ENCODE assay signal across 8 cellular contexts in genomic region chr7:66920256-66920655, GRCh38. TPM values are rescaled to one million over a fixed set of nuclear protein-coding genes. Genes with fewer than 3 reads are reported as not detected.
A peak's percentile ranks its signal among the peaks of the same experiment; 100 is the strongest.
DNase-seq lines count a peak whose midpoint lies in the region; ATAC-seq and TF ChIP-seq lines count a peak whose summit lies in the region.

No MANE protein-coding gene starts in this region.

- peak overlapping the region; percentile 89 for H3K27ac Mint-ChIP-seq in Caco-2 (ENCODE audit: unreplicated experiment)

- H3K9me3 ChIP-seq in Caco-2 (no peaks in the 10 kb centered on the region), ectodermal cell (ENCODE audit: control insufficient read depth, low read length) (no peaks in the 10 kb centered on the region), ovary (no peaks in the 10 kb centered on the region)

- POLR2A ChIA-PET in Caco-2 (lab: Charles Lee), result interaction anchor here (1.0 to 1.8 kb wide), 2 partner anchors 75 kb away, joined by 9 to 13 read pairs; partner anchors contain the start of gene SBDS

- ATAC-seq in HG02610 (IDR thresholded peaks at IDR 0.05; ENCODE audit: unreplicated experiment) (no peak), foreskin keratinocyte (no peak)

- H3K36me3 ChIP-seq in Caco-2 (ENCODE audit: control insufficient read depth, insufficient read depth, low read length) (peaks cover 2% of the 10 kb centered on the region; the same call in 1 of the 2 replicates), ectodermal cell (ENCODE audit: control insufficient read depth, insufficient read depth, low read length) (no peaks in the 10 kb centered on the region), ovary (no peaks in the 10 kb centered on the region)

- H3K4me1 ChIP-seq in Caco-2, result peaks cover 7% of the 10 kb centered on the region; the same call in 1 of the 2 replicates
- peaks cover 7% of the 10 kb centered on the region for H3K4me1 ChIP-seq in ectodermal cell (ENCODE audit: control insufficient read depth, insufficient read depth, low read length)
- peaks cover 10% of the 10 kb centered on the region for H3K4me1 ChIP-seq in ovary (ENCODE audit: insufficient read depth)
- peaks cover 3% of the 10 kb centered on the region for H3K4me1 ChIP-seq in foreskin keratinocyte

- no TSS peak for BruUV-seq in Caco-2 (replicated peaks; lab: Mats Ljungman, UMichigan)

- TF ChIP-seq CTCF in Caco-2 (IDR thresholded peaks at IDR 0.05; ENCODE audit: insufficient read depth in 1 of 2, low read depth in 1 of 2, low read length in 1 of 2, severe bottlenecking in 1 of 2, unreplicated experiment in 1 of 2) (no peak), ovary (IDR thresholded peaks at IDR 0.05) (no peak), foreskin keratinocyte (conservative IDR thresholded peaks at IDR 0.05) (no peak)

- H3K4me3 Mint-ChIP-seq in Caco-2 (ENCODE audit: unreplicated experiment), result peak overlapping the region; percentile 95

- peak overlapping the region; percentile 87 for H3K4me3 ChIP-seq in Caco-2 (ENCODE audit: low read depth, low read length)
- peak overlapping the region; percentile 97 for H3K4me3 ChIP-seq in ectodermal cell (ENCODE audit: insufficient read depth, low read depth, low read length)
- peak overlapping the region; percentile 77 for H3K4me3 ChIP-seq in ovary

- DNase-seq in Caco-2, result no peak
- DNase-seq in NAMALWA (ENCODE audit: low spot score), result peak; percentile 57
- DNase-seq in ovary, result no peak
- DNase-seq in iPS-NIHi7 (ENCODE audit: extremely low spot score), result no peak
- no peak for DNase-seq in AG08396 (ENCODE audit: low spot score)
- no peak for DNase-seq in foreskin keratinocyte

- H3K27ac ChIP-seq in ectodermal cell (ENCODE audit: insufficient read depth, low read depth, low read length, poor library complexity, severe bottlenecking) (no peak overlapping the region), ovary (peak overlapping the region in 1 of 2 donors; percentile 52), foreskin keratinocyte (no peak overlapping the region)

- peaks cover 19% of the 10 kb centered on the region for H3K36me3 Mint-ChIP-seq in Caco-2 (ENCODE audit: insufficient read depth, unreplicated experiment)

- H3K27me3 ChIP-seq in Caco-2 (replicated peaks; ENCODE audit: control insufficient read depth, insufficient read depth, low read length) (no peaks in the 10 kb centered on the region), ectodermal cell (ENCODE audit: control insufficient read depth, insufficient read depth, low read length, poor library complexity, severe bottlenecking) (peaks cover 5% of the 10 kb centered on the region), ovary (no peaks in the 10 kb centered on the region), foreskin keratinocyte (no peaks in the 10 kb centered on the region)

- H3K9me3 Mint-ChIP-seq in Caco-2 (ENCODE audit: unreplicated experiment), result no peaks in the 10 kb centered on the region

- H3K4me1 Mint-ChIP-seq in Caco-2 (ENCODE audit: low read depth, unreplicated experiment), result peaks cover 7% of the 10 kb centered on the region

- intact Hi-C loops in Caco-2 (cut with micrococcal nuclease; ENCODE audit: unreplicated experiment) (no loop called here), ovary (cut with DNase I) (no loop called here)

- CTCF ChIA-PET in Caco-2 (lab: Charles Lee), result interaction anchor here (0.6 kb wide), 1 partner anchor 851 kb away, joined by 4 read pairs; no protein-coding TSS in a partner anchor

- no peak for TF ChIP-seq POLR2A in ovary (IDR thresholded peaks at IDR 0.05)

- 91 to 96% methylated on average over 3 of the region's 3 CpGs for WGBS in ectodermal cell, 2 experiments
- WGBS in ovary, 3 donors, result 67 to 81% (median 72%) methylated on average over 3 of the region's 3 CpGs

- no peak for TF ChIP-seq EP300 in ovary (IDR thresholded peaks at IDR 0.05)

- no peaks in the 10 kb centered on the region for H3K27me3 Mint-ChIP-seq in Caco-2 (ENCODE audit: insufficient read depth, unreplicated experiment)

RNA-seq across cellular contexts. Expression of gene TMEM248, which starts 0.8 kb away (rescaled TPM):
- total RNA-seq in Caco-2 (2022), result 98.0 and 99.7 TPM in 2 replicates
- polyA plus RNA-seq in ectodermal cell (2013, experiment 1 of 4), result 80.2 TPM
- polyA plus RNA-seq in ectodermal cell (2013, experiment 2 of 4), result 71.3 TPM
- 43.1 TPM for polyA plus RNA-seq in ectodermal cell (2013, experiment 3 of 4)
- 48.2 TPM for polyA plus RNA-seq in ectodermal cell (2013, experiment 4 of 4)
- total RNA-seq in ovary, result 100 to 1,000 TPM in 5 of 7 donors, 10 to 100 TPM in 2; 71.9 to 118 (median 102) TPM
- 10 to 100 TPM; 51.8 to 76.6 TPM for polyA plus RNA-seq in ovary
- total RNA-seq in foreskin keratinocyte, result 57.4 TPM in 2 replicates
- polyA plus RNA-seq in foreskin keratinocyte, result 35.3 and 37.0 TPM in 2 replicates
